Comparison of ENCODE assay signal across 8 cellular contexts in genomic region chr16:67163903-67164558, GRCh38. TPM values are rescaled to one million over a fixed set of nuclear protein-coding genes. Genes with fewer than 3 reads are reported as not detected.
DNase-seq lines count a peak whose midpoint lies in the region; ATAC-seq and TF ChIP-seq lines count a peak whose summit lies in the region.

No MANE protein-coding gene starts in this region.

- H3K27ac ChIP-seq in iPS-20b (ENCODE audit: low read length) (no peak overlapping the region), stomach (peak overlapping the region in 4 of 5 donors; percentile 42 to 80 (median 74))

- H3K4me3 Mint-ChIP-seq in activated T-helper 2 cell treated with anti-CD3 and anti-CD28 coated beads, Interferon-gamma antibody, Interleukin-2, Interleukin-4, amounts not matched to agents 10 μg/mL and 5 μg/mL and 100 μg/mL, durations not matched to agents 14 hours and 24 hours and 36 hours (ENCODE audit: low read depth) = peak overlapping the region; percentile 42

- no peak overlapping the region for H3K27ac Mint-ChIP-seq in activated T-helper 2 cell treated with anti-CD3 and anti-CD28 coated beads, Interferon-gamma antibody, Interleukin-2, Interleukin-4, amounts not matched to agents 10 μg/mL and 5 μg/mL and 100 μg/mL, durations not matched to agents 14 hours and 24 hours and 36 hours

- H3K27me3 ChIP-seq in iPS-20b (ENCODE audit: insufficient read depth, low read length) = peaks cover 100% of the 10 kb centered on the region
- H3K27me3 ChIP-seq in stomach = peaks cover 0 to 70% (median 25%) of the 10 kb centered on the region in 3 donors

- H3K9me3 Mint-ChIP-seq in activated T-helper 2 cell treated with anti-CD3 and anti-CD28 coated beads, Interferon-gamma antibody, Interleukin-2, Interleukin-4, amounts not matched to agents 10 μg/mL and 5 μg/mL and 100 μg/mL, durations not matched to agents 14 hours and 24 hours and 36 hours = no peaks in the 10 kb centered on the region

- ATAC-seq in GM21528 (IDR thresholded peaks at IDR 0.05; ENCODE audit: low FRiP score, unreplicated experiment) (no peak), GM18868 (IDR thresholded peaks at IDR 0.05; ENCODE audit: unreplicated experiment) (no peak), HG03520 (IDR thresholded peaks at IDR 0.05; ENCODE audit: unreplicated experiment) (no peak)

- TF ChIP-seq EP300 in stomach (IDR thresholded peaks at IDR 0.05) = no peak

- H3K27me3 Mint-ChIP-seq in activated T-helper 2 cell treated with anti-CD3 and anti-CD28 coated beads, Interferon-gamma antibody, Interleukin-2, Interleukin-4, amounts not matched to agents 10 μg/mL and 5 μg/mL and 100 μg/mL, durations not matched to agents 14 hours and 24 hours and 36 hours (ENCODE audit: low read depth) = peaks cover 26% of the 10 kb centered on the region

- H3K36me3 Mint-ChIP-seq in activated T-helper 2 cell treated with anti-CD3 and anti-CD28 coated beads, Interferon-gamma antibody, Interleukin-2, Interleukin-4, amounts not matched to agents 10 μg/mL and 5 μg/mL and 100 μg/mL, durations not matched to agents 14 hours and 24 hours and 36 hours (ENCODE audit: low read depth) = peaks cover 31% of the 10 kb centered on the region

- peak overlapping the region; percentile 42; the same call in 1 of the 2 replicates for H3K4me3 ChIP-seq in iPS-20b (ENCODE audit: low read length)
- H3K4me3 ChIP-seq in stomach = peak overlapping the region; percentile 30 to 49 (median 36)

- no peaks in the 10 kb centered on the region for H3K36me3 ChIP-seq in iPS-20b (ENCODE audit: insufficient read depth, low read depth, low read length)
- no peaks in the 10 kb centered on the region for H3K36me3 ChIP-seq in stomach

- H3K9ac ChIP-seq in iPS-20b (ENCODE audit: low read depth, low read length) = no peak overlapping the region

- H3K9me3 ChIP-seq in iPS-20b (ENCODE audit: insufficient read depth, low read depth, low read length) = peaks cover 10% of the 10 kb centered on the region
- no peaks in the 10 kb centered on the region for H3K9me3 ChIP-seq in stomach

- H3K4me1 ChIP-seq in iPS-20b (ENCODE audit: insufficient read depth, low read length) (no peaks in the 10 kb centered on the region), stomach (peaks cover 45 to 74% (median 66%) of the 10 kb centered on the region in 4 donors)

- H3K4me1 Mint-ChIP-seq in activated T-helper 2 cell treated with anti-CD3 and anti-CD28 coated beads, Interferon-gamma antibody, Interleukin-2, Interleukin-4, amounts not matched to agents 10 μg/mL and 5 μg/mL and 100 μg/mL, durations not matched to agents 14 hours and 24 hours and 36 hours (ENCODE audit: low read depth) = peaks cover 26% of the 10 kb centered on the region

- WGBS in stomach, 5 donors = 3 to 8% (median 4%) methylated on average over 16 to 39 of the region's 39 CpGs

- intact Hi-C loops in activated T-helper 2 cell treated with anti-CD3 and anti-CD28 coated beads, Interferon-gamma antibody, Interleukin-2, Interleukin-4, amounts not matched to agents 10 μg/mL and 5 μg/mL and 100 μg/mL, durations not matched to agents 14 hours and 24 hours and 36 hours (cut with micrococcal nuclease) = no loop called here
- intact Hi-C loops in stomach (cut with DNase I; ENCODE audit: low total_unique reads) = no loop called here

- DNase-seq in DMS79 treated with DMSO at 0.1 percent for 48 hours (lab: John Stamatoyannopoulos, UW) (peak; percentile 35), DMS79 (lab: John Stamatoyannopoulos, UW) (no peak), stomach (no peak)
- no peak for DNase-seq in activated T-helper 2 cell treated with anti-CD3 and anti-CD28 coated beads, Interferon-gamma antibody, Interleukin-2, Interleukin-4, amounts not matched to agents 10 μg/mL and 5 μg/mL and 100 μg/mL, durations not matched to agents 14 hours and 24 hours and 36 hours (ENCODE audit: low spot score)

- no peak for TF ChIP-seq POLR2A in stomach (IDR thresholded peaks at IDR 0.05)

- no peak for TF ChIP-seq CTCF in stomach (IDR thresholded peaks at IDR 0.05)

RNA-seq across cellular contexts. Expression of gene HSF4, which starts 0.5 kb away (rescaled TPM):
- 33.4 and 33.9 TPM in 2 replicates for total RNA-seq in activated T-helper 2 cell treated with anti-CD3 and anti-CD28 coated beads, Interferon-gamma antibody, Interleukin-2, Interleukin-4, amounts not matched to agents 10 μg/mL and 5 μg/mL and 100 μg/mL, durations not matched to agents 14 hours and 24 hours and 36 hours
- total RNA-seq in stomach = 100 to 1,000 TPM in 1 of 5 donors, 10 to 100 TPM in 3, 1 to 10 TPM in 1; 9.5 to 630 (median 36.5) TPM
- 10 to 100 TPM; 23.8 to 65.4 (median 27.9) TPM for polyA plus RNA-seq in stomach

RNA-seq across cellular contexts. Expression of gene FBXL8, which starts 4.3 kb away (rescaled TPM):
- total RNA-seq in activated T-helper 2 cell treated with anti-CD3 and anti-CD28 coated beads, Interferon-gamma antibody, Interleukin-2, Interleukin-4, amounts not matched to agents 10 μg/mL and 5 μg/mL and 100 μg/mL, durations not matched to agents 14 hours and 24 hours and 36 hours = 26.4 and 26.7 TPM in 2 replicates
- total RNA-seq in stomach = 100 to 1,000 TPM in 1 of 5 donors, 10 to 100 TPM in 3, 1 to 10 TPM in 1; 5.5 to 412 (median 51.3) TPM
- polyA plus RNA-seq in stomach = 10 to 100 TPM in 2 of 3 donors, 1 to 10 TPM in 1; 8.3 to 18.3 (median 10.7) TPM

RNA-seq across cellular contexts. Expression of gene TRADD, which starts 4.3 kb away (rescaled TPM):
- 35.0 and 38.3 TPM in 2 replicates for total RNA-seq in activated T-helper 2 cell treated with anti-CD3 and anti-CD28 coated beads, Interferon-gamma antibody, Interleukin-2, Interleukin-4, amounts not matched to agents 10 μg/mL and 5 μg/mL and 100 μg/mL, durations not matched to agents 14 hours and 24 hours and 36 hours
- 100 to 1,000 TPM in 1 of 5 donors, 10 to 100 TPM in 4; 10.6 to 112 (median 38.4) TPM for total RNA-seq in stomach
- polyA plus RNA-seq in stomach = 10 to 100 TPM; 18.9 to 39.4 (median 34.8) TPM

RNA-seq across cellular contexts. Expression of gene NOL3, which starts 6.3 kb away (rescaled TPM):
- total RNA-seq in activated T-helper 2 cell treated with anti-CD3 and anti-CD28 coated beads, Interferon-gamma antibody, Interleukin-2, Interleukin-4, amounts not matched to agents 10 μg/mL and 5 μg/mL and 100 μg/mL, durations not matched to agents 14 hours and 24 hours and 36 hours = 27.3 and 30.1 TPM in 2 replicates
- total RNA-seq in stomach = 100 to 1,000 TPM in 1 of 5 donors, 10 to 100 TPM in 4; 11.4 to 492 (median 39.4) TPM
- 10 to 100 TPM; 17.2 to 59.7 (median 21.5) TPM for polyA plus RNA-seq in stomach

RNA-seq across cellular contexts. Expression of gene B3GNT9, which starts 13.2 kb away (rescaled TPM):
- total RNA-seq in activated T-helper 2 cell treated with anti-CD3 and anti-CD28 coated beads, Interferon-gamma antibody, Interleukin-2, Interleukin-4, amounts not matched to agents 10 μg/mL and 5 μg/mL and 100 μg/mL, durations not matched to agents 14 hours and 24 hours and 36 hours = 5.0 and 5.1 TPM in 2 replicates
- total RNA-seq in stomach = 10 to 100 TPM in 1 of 5 donors, 1 to 10 TPM in 3, under 1 TPM in 1; 0.58 to 11.2 (median 4.3) TPM
- polyA plus RNA-seq in stomach = 1 to 10 TPM; 3.5 to 7.9 (median 4.0) TPM
